Comparison of ENCODE assay signal across 8 cellular contexts in the genomic region with DNA sequence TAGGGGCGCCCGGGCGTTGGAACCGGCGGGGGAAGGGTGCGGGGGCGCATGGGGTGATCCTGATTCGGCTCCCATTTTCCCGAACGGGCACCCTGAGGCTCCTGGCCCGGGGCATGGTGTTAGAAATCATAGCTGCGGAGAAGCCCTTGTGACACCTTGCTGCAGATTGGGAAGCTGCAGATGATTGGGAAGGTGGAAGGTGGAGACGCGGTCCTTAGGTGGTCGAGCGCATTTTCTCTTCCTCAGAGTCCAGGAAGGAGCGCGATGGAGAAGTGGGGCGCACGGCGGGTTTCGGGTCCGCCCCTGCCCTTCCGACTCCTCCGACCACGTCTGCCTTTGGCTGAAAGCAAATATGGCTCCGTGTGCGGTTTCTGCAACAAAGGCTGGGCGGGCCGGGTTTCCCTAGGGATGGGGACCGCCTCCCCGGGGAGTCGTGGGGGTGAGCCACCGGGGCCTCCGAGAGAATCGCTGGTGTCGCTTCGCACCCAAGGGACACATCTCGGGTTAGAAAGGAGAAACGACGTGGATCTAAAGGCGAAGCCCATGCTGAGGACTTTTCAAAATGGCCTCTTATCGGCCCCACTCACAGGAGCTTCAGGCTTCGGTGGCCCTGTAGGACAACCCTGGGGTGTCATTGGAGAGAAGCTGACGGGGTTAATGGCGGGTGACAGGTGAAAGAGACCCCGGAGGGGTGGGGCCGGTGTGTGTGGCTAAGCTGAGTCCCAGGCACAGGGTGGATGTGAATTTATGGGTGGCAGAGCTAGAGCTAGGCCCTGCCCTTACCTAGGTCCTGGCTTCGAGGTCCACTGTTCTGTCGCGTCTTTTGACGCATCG. TPM values are rescaled to one million over a fixed set of nuclear protein-coding genes. Genes with fewer than 3 reads are reported as not detected.
DNase-seq lines count a peak whose midpoint lies in the region; ATAC-seq and TF ChIP-seq lines count a peak whose summit lies in the region.

No MANE protein-coding gene starts in this region.

- peak overlapping the region; percentile 81 for H3K27ac ChIP-seq in neural progenitor cell

- H3K4me3 ChIP-seq in fibroblast of the aortic adventitia (ENCODE audit: low read depth, low read length) (peak overlapping the region; percentile 80), neural progenitor cell (peak overlapping the region; percentile 95)

- peaks cover 37% of the 10 kb centered on the region for H4K20me1 ChIP-seq in neural progenitor cell (ENCODE audit: low read depth)

- peak overlapping the region; percentile 98 for H3K4me3 Mint-ChIP-seq in neural progenitor cell

- peaks cover 49% of the 10 kb centered on the region for H3K4me1 Mint-ChIP-seq in neural progenitor cell

- peak overlapping the region; percentile 71 for H3K9ac ChIP-seq in neural progenitor cell

- no peaks in the 10 kb centered on the region for H3K9me3 ChIP-seq in neural progenitor cell (ENCODE audit: low read depth)

- TF ChIP-seq CTCF in fibroblast of the aortic adventitia (IDR thresholded peaks at IDR 0.05; ENCODE audit: insufficient read depth, low read length), result no peak
- TF ChIP-seq CTCF in neural progenitor cell (IDR thresholded peaks at IDR 0.05), result no peak

- peaks cover 65% of the 10 kb centered on the region for H3F3A ChIP-seq in neural progenitor cell (ENCODE audit: low read depth)

- in situ Hi-C loops in KBM-7 (cut with MboI; ENCODE audit: low pct_unique_long_range_greater_than_20kb, low sequenced_read_pairs), result no loop called here

- peaks cover 50% of the 10 kb centered on the region for H3K79me2 ChIP-seq in neural progenitor cell (ENCODE audit: low read depth)

- no peaks in the 10 kb centered on the region for H3K9me3 Mint-ChIP-seq in neural progenitor cell

- H3K36me3 Mint-ChIP-seq in neural progenitor cell, result peaks cover 22% of the 10 kb centered on the region

- DNase-seq in NCI-H526 treated with DMSO at 0.1 percent for 48 hours (lab: John Stamatoyannopoulos, UW) (peak; percentile 58), fibroblast of the aortic adventitia (ENCODE audit: low read depth) (peak; percentile 26), neural progenitor cell (ENCODE audit: low spot score) (peak; percentile 48), KBM-7 (no peak)
- DNase-seq in activated T-cell treated with anti-CD3 and anti-CD28 coated beads, Interleukin-2, amount 50 U/mL, for 48 hours, result peak; percentile 72 to 74

- ATAC-seq in GM18498 (IDR thresholded peaks at IDR 0.05; ENCODE audit: unreplicated experiment) (peak; percentile 28), HG02884 (IDR thresholded peaks at IDR 0.05; ENCODE audit: unreplicated experiment) (peak; percentile 22), HG03159 (IDR thresholded peaks at IDR 0.05; ENCODE audit: unreplicated experiment) (no peak)

- peak overlapping the region; percentile 1 for H2AFZ ChIP-seq in neural progenitor cell (replicated peaks)

- peaks cover 14% of the 10 kb centered on the region for H3K36me3 ChIP-seq in neural progenitor cell

- no peaks in the 10 kb centered on the region for H3K27me3 ChIP-seq in neural progenitor cell

- H3K4me1 ChIP-seq in neural progenitor cell, result peaks cover 34% of the 10 kb centered on the region

- H3K4me2 ChIP-seq in neural progenitor cell, result peak overlapping the region; percentile 89

- H3K27me3 Mint-ChIP-seq in neural progenitor cell (ENCODE audit: insufficient read depth, low read depth), result peaks cover 8% of the 10 kb centered on the region

- H3K27ac Mint-ChIP-seq in neural progenitor cell, result peak overlapping the region; percentile 82

RNA-seq across cellular contexts. Expression of a gene that starts 0.7 kb away (rescaled TPM):
- 1,813 and 2,631 TPM in 2 replicates for total RNA-seq in fibroblast of the aortic adventitia (ENCODE audit: low replicate concordance)
- 649 and 846 TPM in 2 replicates for total RNA-seq in neural progenitor cell (ENCODE audit: low replicate concordance)

RNA-seq across cellular contexts. Expression of a gene that starts 18.0 kb away (rescaled TPM):
- total RNA-seq in fibroblast of the aortic adventitia (ENCODE audit: low replicate concordance), result 3.1 and 3.4 TPM in 2 replicates
- total RNA-seq in neural progenitor cell (ENCODE audit: low replicate concordance), result 0.15 TPM in 1 of 2 replicates, not detected in the other

RNA-seq across cellular contexts. Expression of a gene that starts 50.8 kb away (rescaled TPM):
- 17.1 and 50.7 TPM in 2 replicates for total RNA-seq in fibroblast of the aortic adventitia (ENCODE audit: low replicate concordance)
- 1.4 TPM in 2 replicates for total RNA-seq in neural progenitor cell (ENCODE audit: low replicate concordance)
